In the genomic region with DNA sequence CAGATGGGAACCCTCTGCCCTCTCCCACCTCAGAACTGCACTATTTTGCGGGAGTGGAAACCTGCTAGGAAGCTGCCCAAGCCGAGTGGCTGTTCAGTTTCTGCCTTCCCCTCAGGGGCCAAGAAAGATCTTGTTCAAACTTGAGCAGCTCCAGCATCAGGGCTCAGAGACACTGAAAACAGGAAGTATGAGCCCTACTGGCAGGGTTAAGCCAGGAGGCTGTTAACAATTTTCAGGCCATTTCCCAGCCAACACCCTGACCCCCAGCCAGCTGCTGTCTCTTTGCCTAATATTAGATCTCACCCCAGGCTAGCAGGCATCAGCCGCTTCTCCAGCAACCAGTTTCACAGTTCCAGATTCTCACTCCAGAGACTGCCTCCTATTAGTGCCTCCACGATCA, we compare ENCODE assay signal across 8 cellular contexts. TPM values are rescaled to one million over a fixed set of nuclear protein-coding genes. Genes with fewer than 3 reads are reported as not detected.
DNase-seq lines count a peak whose midpoint lies in the region; ATAC-seq and TF ChIP-seq lines count a peak whose summit lies in the region.

No MANE protein-coding gene starts in this region.

- peaks cover 26% of the 10 kb centered on the region for H3K27me3 Mint-ChIP-seq in activated T-cell treated with anti-CD3 and anti-CD28 coated beads, Interleukin-2, amount 50 U/mL, for 24 hours

- H3K36me3 ChIP-seq in OCI-LY7 (ENCODE audit: insufficient read depth, low read length) (no peaks in the 10 kb centered on the region), skeletal muscle satellite cell (ENCODE audit: insufficient read depth, low read length) (peaks cover 25% of the 10 kb centered on the region)

- H3K9ac ChIP-seq in skeletal muscle satellite cell (ENCODE audit: low read depth, low read length): peak overlapping the region; percentile 1

- H3K27me3 ChIP-seq in skeletal muscle satellite cell (ENCODE audit: control insufficient read depth, insufficient read depth, low read length): no peaks in the 10 kb centered on the region

- peaks cover 31% of the 10 kb centered on the region for H3K4me1 ChIP-seq in OCI-LY7 (ENCODE audit: insufficient read depth, low read length, poor library complexity, severe bottlenecking)
- H3K4me1 ChIP-seq in skeletal muscle satellite cell (ENCODE audit: control insufficient read depth, insufficient read depth, low read length): peaks cover 5% of the 10 kb centered on the region

- H3K4me3 ChIP-seq in OCI-LY7 (ENCODE audit: low read depth, low read length, poor library complexity, severe bottlenecking) (no peak overlapping the region), fibroblast of the aortic adventitia (ENCODE audit: low read depth, low read length) (no peak overlapping the region), skeletal muscle satellite cell (ENCODE audit: low read length) (no peak overlapping the region)

- H3K4me2 ChIP-seq in OCI-LY7 (ENCODE audit: low read length): peak overlapping the region; percentile 56
- no peak overlapping the region for H3K4me2 ChIP-seq in skeletal muscle satellite cell (ENCODE audit: low read length)

- peaks cover 5% of the 10 kb centered on the region for H3K9me3 Mint-ChIP-seq in activated T-cell treated with anti-CD3 and anti-CD28 coated beads, Interleukin-2, amount 50 U/mL, for 24 hours

- peaks cover 2% of the 10 kb centered on the region for H3K36me3 Mint-ChIP-seq in activated T-cell treated with anti-CD3 and anti-CD28 coated beads, Interleukin-2, amount 50 U/mL, for 24 hours (ENCODE audit: low read depth)

- ATAC-seq in GM18868 (IDR thresholded peaks at IDR 0.05; ENCODE audit: unreplicated experiment) (peak; percentile 51), HG03469 (IDR thresholded peaks at IDR 0.05; ENCODE audit: unreplicated experiment) (no peak), HG03095 (IDR thresholded peaks at IDR 0.05; ENCODE audit: unreplicated experiment) (no peak), HG02981 (IDR thresholded peaks at IDR 0.05; ENCODE audit: unreplicated experiment) (no peak)

- H3K79me2 ChIP-seq in OCI-LY7 (ENCODE audit: insufficient read depth, low read depth, low read length): no peaks in the 10 kb centered on the region

- intact Hi-C loops in OCI-LY7 (cut with micrococcal nuclease; ENCODE audit: unreplicated experiment): no loop called here

- no peaks in the 10 kb centered on the region for H4K20me1 ChIP-seq in OCI-LY7 (ENCODE audit: insufficient read depth, low read length)

- H2AFZ ChIP-seq in OCI-LY7 (ENCODE audit: low read length): peak overlapping the region; percentile 93

- no TSS peak for BruUV-seq in OCI-LY7 (replicated peaks; lab: Mats Ljungman, UMichigan)

- CTCF ChIA-PET in OCI-LY7 (lab: Charles Lee; ENCODE audit: unreplicated experiment): interaction anchor here (0.7 kb wide), 1 partner anchor 13 kb away, joined by 6 read pairs; no protein-coding TSS in a partner anchor

- H3K27ac Mint-ChIP-seq in activated T-cell treated with anti-CD3 and anti-CD28 coated beads, Interleukin-2, amount 50 U/mL, for 24 hours: no peak overlapping the region

- POLR2A ChIA-PET in OCI-LY7 (lab: Charles Lee): interaction anchor here (0.6 to 1.2 kb wide), 10 partner anchors 15 to 1084 kb away, joined by 3 to 4 read pairs (median 3); no protein-coding TSS in a partner anchor

- peak overlapping the region; percentile 52 for H3K27ac ChIP-seq in OCI-LY7 (ENCODE audit: low read depth, low read length, poor library complexity, severe bottlenecking)

- H3K4me3 Mint-ChIP-seq in activated T-cell treated with anti-CD3 and anti-CD28 coated beads, Interleukin-2, amount 50 U/mL, for 24 hours: no peak overlapping the region

- TF ChIP-seq CTCF in OCI-LY7 (conservative IDR thresholded peaks at IDR 0.05; ENCODE audit: low read length): 0 out of 2 replicates have a peak, but pooled peaks have one; percentile 15
- no peak for TF ChIP-seq CTCF in fibroblast of the aortic adventitia (IDR thresholded peaks at IDR 0.05; ENCODE audit: insufficient read depth, low read length)

- DNase-seq in OCI-LY7 (ENCODE audit: low spot score) (peak; percentile 86), fibroblast of the aortic adventitia (ENCODE audit: low read depth) (peak; percentile 52)
- no peak for DNase-seq in activated T-cell treated with anti-CD3 and anti-CD28 coated beads, Interleukin-2, amount 50 U/mL, for 24 hours

- no peaks in the 10 kb centered on the region for H3K9me2 ChIP-seq in OCI-LY7 (ENCODE audit: insufficient read depth, low read length)

- H3K9me3 ChIP-seq in OCI-LY7 (ENCODE audit: low read length) (no peaks in the 10 kb centered on the region), skeletal muscle satellite cell (replicated peaks; ENCODE audit: low read length) (peaks cover 3% of the 10 kb centered on the region)

- H3K4me1 Mint-ChIP-seq in activated T-cell treated with anti-CD3 and anti-CD28 coated beads, Interleukin-2, amount 50 U/mL, for 24 hours (ENCODE audit: low read depth): peaks cover 29% of the 10 kb centered on the region

RNA-seq across cellular contexts. Expression of gene PLAU, which starts 9.2 kb away (rescaled TPM):
- 2.0 and 5.2 TPM in 2 replicates for total RNA-seq in OCI-LY7 (2014; rRNA removed; shearing (Covaris generic))
- 0.74 and 0.85 TPM in 2 replicates for total RNA-seq in OCI-LY7 (2022)
- 21.6 and 24.9 TPM in 2 replicates for total RNA-seq in fibroblast of the aortic adventitia (ENCODE audit: low replicate concordance)
- total RNA-seq in skeletal muscle satellite cell (2012; rRNA removed): 41.6 and 76.4 TPM in 2 replicates

RNA-seq across cellular contexts. Expression of gene CAMK2G, which starts 45.7 kb away (rescaled TPM):
- 21.1 and 29.1 TPM in 2 replicates for total RNA-seq in OCI-LY7 (2014; rRNA removed; shearing (Covaris generic))
- total RNA-seq in OCI-LY7 (2022) (34.8 and 41.6 TPM in 2 replicates), fibroblast of the aortic adventitia (ENCODE audit: low replicate concordance) (25.8 and 31.2 TPM in 2 replicates)
- 13.2 and 18.8 TPM in 2 replicates for total RNA-seq in skeletal muscle satellite cell (2012; rRNA removed)
